Comparison of ENCODE assay signal across 20 cellular contexts in the genomic region with DNA sequence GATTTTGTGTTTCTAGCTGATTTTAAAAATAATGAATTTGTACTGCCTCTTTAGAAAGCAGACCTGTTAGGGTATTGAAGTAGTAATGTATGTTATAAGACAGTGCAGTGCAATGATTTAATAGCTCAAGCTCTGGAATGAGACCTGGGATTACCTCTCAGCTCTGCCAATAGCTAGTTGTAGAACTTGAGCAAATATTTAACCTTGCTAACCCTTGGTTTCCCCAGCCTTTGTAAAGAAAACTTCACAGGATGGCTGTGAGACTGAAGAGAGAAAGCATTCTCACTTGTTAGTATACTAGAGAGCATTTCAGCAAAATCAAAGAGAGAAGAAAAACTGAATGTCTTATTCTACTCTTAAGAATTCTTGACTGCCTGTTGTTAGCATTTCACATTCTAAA.
DNase-seq lines count a peak whose midpoint lies in the region; ATAC-seq and TF ChIP-seq lines count a peak whose summit lies in the region.
"Had no signal": no experiment of that assay in that cellular context is flagged by ENCODE, and none has a peak within 500 bp of the region (broad histone marks: within the 10 kb centered on the region; RNA-seq: fewer than 3 reads in every experiment).

No MANE protein-coding gene starts in this region.

- no peak overlapping the region for H3K4me3 ChIP-seq in LNCaP clone FGC (ENCODE audit: low read depth, low read length)
- no peak overlapping the region for H3K4me3 ChIP-seq in choroid plexus epithelial cell (ENCODE audit: low read depth, low read length)
- H3K4me3 ChIP-seq in left lung = no peak overlapping the region
- H3K4me3 ChIP-seq in skeletal muscle cell (ENCODE audit: low read depth, low read length) = no peak overlapping the region
- no peak overlapping the region for H3K4me3 ChIP-seq in BE2C (ENCODE audit: low read depth, low read length)

- H3K27me3 ChIP-seq in left lung (no peaks in the 10 kb centered on the region), BE2C (no peaks in the 10 kb centered on the region)

- intact Hi-C loops in left lung (cut with DNase I) = no loop called here

- H3K36me3 ChIP-seq in left lung = no peaks in the 10 kb centered on the region
- no peaks in the 10 kb centered on the region for H3K36me3 ChIP-seq in BE2C

- H3K4me1 ChIP-seq in left lung (no peaks in the 10 kb centered on the region), BE2C (no peaks in the 10 kb centered on the region)

- peaks cover 0 to 5% of the 10 kb centered on the region in 2 donors for H3K9me3 ChIP-seq in left lung
- H3K9me3 ChIP-seq in BE2C = no peaks in the 10 kb centered on the region
- H3K9me3 ChIP-seq: SK-N-SH had no signal

- peak; percentile 96 for ATAC-seq in left lung

- TF ChIP-seq CTCF in LNCaP clone FGC (IDR thresholded peaks at IDR 0.05; ENCODE audit: control insufficient read depth, extremely low read depth, insufficient read depth) (no peak), choroid plexus epithelial cell (conservative IDR thresholded peaks at IDR 0.05; ENCODE audit: low read depth, low read length) (no peak), left lung (IDR thresholded peaks at IDR 0.05) (no peak), BE2C (IDR thresholded peaks at IDR 0.05; ENCODE audit: low read depth, low read length) (no peak)

- no peak overlapping the region for H3K27ac ChIP-seq in left lung
- H3K27ac ChIP-seq: RWPE1 had no signal

- peak; percentile 63 for DNase-seq in LNCaP clone FGC (ENCODE audit: low read depth)
- peak; percentile 44 for DNase-seq in choroid plexus epithelial cell (ENCODE audit: low read depth)
- no peak for DNase-seq in left lung
- peak; percentile 5 for DNase-seq in skeletal muscle cell (ENCODE audit: low read depth)
- DNase-seq in SK-N-DZ (ENCODE audit: low spot score) = no peak
- DNase-seq in BE2C = no peak
- DNase-seq in C1 segment of cervical spinal cord (lab: John Stamatoyannopoulos, UW) = no peak
- DNase-seq: DMS79 treated with DMSO at 0.1 percent for 48 hours; H7; KG1; NCI-H1092 treated with DMSO at 0.1 percent for 48 hours; NCI-H1436 treated with DMSO at 0.1 percent for 48 hours; NCI-H2029; NCI-H2227 treated with DMSO at 0.1 percent for 48 hours; NCI-H510A; NCI-H774; NK-92 treated with Interleukin-12 subunit alpha and Interleukin-12 subunit beta, amount 100 ng/mL, for 24 hours; SHP77 treated with DMSO at 0.1 percent for 48 hours; SK-N-SH had no signal

Comparison
In these comparisons a context has a peak if more than half of its experiments do, and no peak if none do; other contexts are left out.
1. DNase-seq: peak in LNCaP clone FGC (single experiment), choroid plexus epithelial cell (single experiment) and skeletal muscle cell (single experiment); none in left lung (0 of 2), SK-N-DZ (single experiment), BE2C (single experiment) and C1 segment of cervical spinal cord (0 of 14).